Comparison of ENCODE assay signal across 14 cellular contexts in genomic region chr14:61350427-61350826, GRCh38. TPM values are rescaled to one million over a fixed set of nuclear protein-coding genes. Genes with fewer than 3 reads are reported as not detected.
DNase-seq lines count a peak whose midpoint lies in the region; ATAC-seq and TF ChIP-seq lines count a peak whose summit lies in the region.
"Had no signal": no experiment of that assay in that cellular context is flagged by ENCODE, and none has a peak within 500 bp of the region (broad histone marks: within the 10 kb centered on the region; RNA-seq: fewer than 3 reads in every experiment).

No MANE protein-coding gene starts in this region.

- DNase-seq in CD8-positive, alpha-beta T cell, result peak in 1 of 7 experiments; percentile 45
- no peak for DNase-seq in T-helper 17 cell
- peak in 2 of 3 donors; percentile 47 to 53 for DNase-seq in immature natural killer cell
- no peak for DNase-seq in HuH-7.5 (ENCODE audit: low spot score)
- DNase-seq in NCI-H510A (lab: John Stamatoyannopoulos, UW), result no peak
- DNase-seq in GM23248, result no peak
- DNase-seq: BE2C, NCI-H2081, WERI-Rb-1 had no signal

- CTCF ChIA-PET in CD8-positive, alpha-beta T cell (lab: Charles Lee), result interaction anchor here (0.9 to 2.0 kb wide), 4 partner anchors 13 to 53 kb away, joined by 3 to 6 read pairs (median 3); no protein-coding TSS in a partner anchor

- H3K9ac ChIP-seq in BLaER1, result peak overlapping the region; percentile 32; the same call in 1 of the 2 replicates
- H3K9ac ChIP-seq in GM23248, result no peak overlapping the region

- POLR2A ChIA-PET in CD8-positive, alpha-beta T cell (lab: Charles Lee), result interaction anchor here (0.5 kb wide), 1 partner anchor 25 kb away, joined by 3 read pairs; no protein-coding TSS in a partner anchor

- no peaks in the 10 kb centered on the region for H3K9me2 ChIP-seq in GM23248 (ENCODE audit: insufficient read depth)

- no peaks in the 10 kb centered on the region for H3F3A ChIP-seq in GM23248 (ENCODE audit: insufficient read depth)

- peaks cover 35% of the 10 kb centered on the region; the same call in 1 of the 2 replicates for H4K20me1 ChIP-seq in BLaER1
- H4K20me1 ChIP-seq in GM23248 (ENCODE audit: insufficient read depth), result no peaks in the 10 kb centered on the region

- H3K27ac Mint-ChIP-seq in CD8-positive, alpha-beta T cell, result peak overlapping the region; percentile 99
- H3K27ac Mint-ChIP-seq in T-helper 17 cell, result peak overlapping the region; percentile 100
- H3K27ac Mint-ChIP-seq in immature natural killer cell, result peak overlapping the region; percentile 89 to 98 (median 96)
- H3K27ac Mint-ChIP-seq: dendritic cell treated with granulocyte-macrophage colony-stimulating factor and Interleukin-4, amounts not matched to agents 40 ng/mL and 50 ng/mL, for 4 days; nephron; progenitor cell of endocrine pancreas had no signal

- peak overlapping the region; percentile 72 for H3K4me3 Mint-ChIP-seq in CD8-positive, alpha-beta T cell
- H3K4me3 Mint-ChIP-seq in T-helper 17 cell, result peak overlapping the region; percentile 82
- H3K4me3 Mint-ChIP-seq in immature natural killer cell, result peak overlapping the region; percentile 62 to 87 (median 78)
- H3K4me3 Mint-ChIP-seq: dendritic cell treated with granulocyte-macrophage colony-stimulating factor and Interleukin-4, amounts not matched to agents 40 ng/mL and 50 ng/mL, for 4 days; nephron had no signal

- in situ Hi-C loops in GM23248 (cut with MboI), result no loop called here

- H2AFZ ChIP-seq in GM23248, result no peak overlapping the region

- H3K9me3 ChIP-seq in BLaER1 (no peaks in the 10 kb centered on the region), T-helper 17 cell (ENCODE audit: control insufficient read depth, low read length, poor library complexity, severe bottlenecking) (no peaks in the 10 kb centered on the region), GM23248 (ENCODE audit: low read depth) (no peaks in the 10 kb centered on the region)
- H3K9me3 ChIP-seq in CD8-positive, alpha-beta T cell (ENCODE audit: low read length), result no peaks in the 10 kb centered on the region
- H3K9me3 ChIP-seq: BE2C had no signal

- intact Hi-C loops in CD8-positive, alpha-beta T cell (cut with DNase I, micrococcal nuclease), result loop anchor here in 1 of 2 experiments (1.0 kb wide), 1 partner anchor 9 kb away; no protein-coding TSS in a partner anchor

- H3K36me3 Mint-ChIP-seq in CD8-positive, alpha-beta T cell, result peaks cover 40% of the 10 kb centered on the region
- H3K36me3 Mint-ChIP-seq in T-helper 17 cell (ENCODE audit: low read depth) (no peaks in the 10 kb centered on the region), immature natural killer cell (peaks cover 0 to 7% (median 5%) of the 10 kb centered on the region in 3 donors)

- H3K4me1 ChIP-seq in BLaER1, result peaks cover 67% of the 10 kb centered on the region
- peaks cover 95% of the 10 kb centered on the region for H3K4me1 ChIP-seq in CD8-positive, alpha-beta T cell (ENCODE audit: insufficient read depth, low read length)
- no peaks in the 10 kb centered on the region for H3K4me1 ChIP-seq in GM23248 (ENCODE audit: insufficient read depth)
- H3K4me1 ChIP-seq: BE2C had no signal

- H3K27me3 Mint-ChIP-seq in CD8-positive, alpha-beta T cell (ENCODE audit: low read depth), result no peaks in the 10 kb centered on the region
- H3K27me3 Mint-ChIP-seq in T-helper 17 cell (no peaks in the 10 kb centered on the region), immature natural killer cell (ENCODE audit: low read depth in 3 of 3) (peaks cover 0 to 31% (median 8%) of the 10 kb centered on the region in 3 donors)
- H3K27me3 Mint-ChIP-seq: dendritic cell treated with granulocyte-macrophage colony-stimulating factor and Interleukin-4, amounts not matched to agents 40 ng/mL and 50 ng/mL, for 4 days; progenitor cell of endocrine pancreas had no signal

- peaks cover 93% of the 10 kb centered on the region for H3K4me1 Mint-ChIP-seq in CD8-positive, alpha-beta T cell (ENCODE audit: low read depth)
- H3K4me1 Mint-ChIP-seq in T-helper 17 cell, result peaks cover 82% of the 10 kb centered on the region
- peaks cover 0 to 84% of the 10 kb centered on the region in 2 donors for H3K4me1 Mint-ChIP-seq in immature natural killer cell
- H3K4me1 Mint-ChIP-seq: nephron had no signal

- no peaks in the 10 kb centered on the region for H3K79me2 ChIP-seq in GM23248 (ENCODE audit: insufficient read depth)

- peak overlapping the region; percentile 82 for H3K4me2 ChIP-seq in BLaER1
- no peak overlapping the region for H3K4me2 ChIP-seq in GM23248 (ENCODE audit: unreplicated experiment)

- H3K27ac ChIP-seq in BLaER1, result peak overlapping the region; percentile 65
- H3K27ac ChIP-seq in CD8-positive, alpha-beta T cell (ENCODE audit: low read depth, low read length), result peak overlapping the region; percentile 5
- no peak overlapping the region for H3K27ac ChIP-seq in GM23248
- H3K27ac ChIP-seq: WERI-Rb-1 had no signal

- H3K9me3 Mint-ChIP-seq in CD8-positive, alpha-beta T cell, result no peaks in the 10 kb centered on the region
- no peaks in the 10 kb centered on the region for H3K9me3 Mint-ChIP-seq in immature natural killer cell
- H3K9me3 Mint-ChIP-seq: dendritic cell treated with granulocyte-macrophage colony-stimulating factor and Interleukin-4, amounts not matched to agents 40 ng/mL and 50 ng/mL, for 4 days; nephron had no signal

- TF ChIP-seq CTCF in CD8-positive, alpha-beta T cell (IDR thresholded peaks at IDR 0.05), result no peak

- ATAC-seq in CD8-positive, alpha-beta T cell, result peak; percentile 64
- peak; percentile 40 for ATAC-seq in T-helper 17 cell

- WGBS in GM23248 (ENCODE audit: low coverage in 1 of 2, low lambda C conversion rate in 2 of 2, missing lambda C conversion rate in 2 of 2), 2 experiments, result 43 to 48% methylated on average over 3 of the region's 3 CpGs

- H3K36me3 ChIP-seq in BLaER1 (no peaks in the 10 kb centered on the region), GM23248 (ENCODE audit: low read depth) (no peaks in the 10 kb centered on the region)
- H3K36me3 ChIP-seq in CD8-positive, alpha-beta T cell (ENCODE audit: insufficient read depth, low read length), result no peaks in the 10 kb centered on the region
- H3K36me3 ChIP-seq: BE2C, WERI-Rb-1 had no signal

- no peak overlapping the region for H3K4me3 ChIP-seq in BLaER1
- peak overlapping the region; percentile 14 for H3K4me3 ChIP-seq in CD8-positive, alpha-beta T cell (ENCODE audit: low read depth, low read length)
- H3K4me3 ChIP-seq in GM23248, result no peak overlapping the region
- H3K4me3 ChIP-seq: lung had no signal

- H3K27me3 ChIP-seq in BLaER1 (no peaks in the 10 kb centered on the region), GM23248 (replicated peaks; ENCODE audit: insufficient read depth) (no peaks in the 10 kb centered on the region; the same call in 1 of the 2 replicates)
- H3K27me3 ChIP-seq in CD8-positive, alpha-beta T cell (ENCODE audit: insufficient read depth, low read length), result no peaks in the 10 kb centered on the region
- H3K27me3 ChIP-seq: BE2C had no signal

RNA-seq across cellular contexts. Expression of gene PRKCH, which starts 29.0 kb away (rescaled TPM):
- total RNA-seq in CD8-positive, alpha-beta T cell, result 100 to 1,000 TPM; 429 to 433 TPM
- 100 to 1,000 TPM; 328 to 342 TPM for total RNA-seq in T-helper 17 cell
- polyA plus RNA-seq in immature natural killer cell, result 100 to 1,000 TPM; 231 to 451 (median 335) TPM
- total RNA-seq in GM23248 (2014; rRNA removed; shearing (Covaris generic)), result 2.7 and 3.5 TPM in 2 replicates
- 2.4 and 2.9 TPM in 2 replicates for polyA plus RNA-seq in GM23248 (2016; fragmentation: Nextera tagmentation; extraction: Ambion mirVana)

Comparison
In these comparisons a context has a peak if more than half of its experiments do, and no peak if none do; other contexts are left out.
1. DNase-seq: peak in immature natural killer cell (2 of 3); none in T-helper 17 cell (0 of 3), HuH-7.5 (single experiment), NCI-H510A (single experiment) and GM23248 (single experiment).
2. RNA of gene PRKCH, which starts 29.0 kb away (total RNA-seq): 429 to 433 TPM in CD8-positive, alpha-beta T cell and 328 to 342 TPM in T-helper 17 cell; 2.7 to 3.5 TPM in GM23248; every median in the first group is over 10 times any median in the second.
3. Peak in every context shown above with its lines, with median percentiles within 50 percentile points of each other: H3K27ac Mint-ChIP-seq and H3K4me3 Mint-ChIP-seq.